In genomic region chr1:84690397-84691138, GRCh38 we compare ENCODE assay signal across 1 cellular context.
TF ChIP-seq lines count a peak whose summit lies in the region.

Gene SSX2IP, minus strand, starts transcription at chr1:84690461. Its CDS starts 19,242 bp downstream, at chr1:84671219.

TF ChIP-seq in K562, 482 proteins besides CTCF, POLR2A, EP300 and RAD21 (continued from another document and continues in another):
- TF ChIP-seq REST (CRISPR knock-in tag; IDR thresholded peaks at IDR 0.05; ENCODE audit: low read depth) = no peak
- no peak for TF ChIP-seq NFRKB (IDR thresholded peaks at IDR 0.05; ENCODE audit: low read depth)
- no peak for TF ChIP-seq KDM2B (CRISPR knock-in tag; IDR thresholded peaks at IDR 0.05)
- no peak; a peak in 1 of 4 replicates for TF ChIP-seq BCLAF1 (IDR thresholded peaks at IDR 0.05; ENCODE audit: borderline replicate concordance in 1 of 2, control insufficient read depth in 1 of 2, low read depth in 2 of 2, low read length in 1 of 2)
- no peak; the same call in 1 of the 2 replicates for TF ChIP-seq RB1 (IDR thresholded peaks at IDR 0.05; ENCODE audit: low read depth)
- TF ChIP-seq SMARCB1 (IDR thresholded peaks at IDR 0.05; ENCODE audit: insufficient read length, low read depth) = no peak
- peak; percentile 45 for TF ChIP-seq TBP (optimal IDR thresholded peaks at IDR 0.05; ENCODE audit: low read depth, low read length)
- TF ChIP-seq ZNF354B (CRISPR knock-in tag; IDR thresholded peaks at IDR 0.05) = no peak
- TF ChIP-seq NRF1 (conservative IDR thresholded peaks at IDR 0.05 in 1 of 2, IDR thresholded peaks at IDR 0.05 in 1 of 2) = peak; percentile 89 to 90
- TF ChIP-seq ZNF668 (CRISPR knock-in tag; IDR thresholded peaks at IDR 0.05) = no peak
- TF ChIP-seq RBM39 (optimal IDR thresholded peaks at IDR 0.05; ENCODE audit: low read depth, low read length) = no peak
- TF ChIP-seq HIVEP1 (CRISPR knock-in tag; IDR thresholded peaks at IDR 0.05) = no peak
- no peak for TF ChIP-seq ETV1 (tag; conservative IDR thresholded peaks at IDR 0.05; ENCODE audit: low read depth)
- no peak for TF ChIP-seq POLR2AphosphoS2 (IDR thresholded peaks at IDR 0.05; ENCODE audit: low read length)
- TF ChIP-seq ZNF583 (CRISPR knock-in tag; IDR thresholded peaks at IDR 0.05) = no peak
- no peak for TF ChIP-seq CBX2 (IDR thresholded peaks at IDR 0.05; ENCODE audit: insufficient read depth, low read length, poor library complexity, severe bottlenecking)
- TF ChIP-seq FOXK2 (conservative IDR thresholded peaks at IDR 0.05 in 1 of 2, IDR thresholded peaks at IDR 0.05 in 1 of 2; ENCODE audit: low read depth in 2 of 2) = 0 out of 4 replicates have a peak, but pooled peaks of 1 of the 2 experiments have one; percentile 26
- TF ChIP-seq PRPF4 (IDR thresholded peaks at IDR 0.05; ENCODE audit: insufficient read depth, low read depth, low read length, poor library complexity, severe bottlenecking) = no peak
- no peak for TF ChIP-seq THRA (IDR thresholded peaks at IDR 0.05)
- no peak for TF ChIP-seq CREB5 (CRISPR knock-in tag; IDR thresholded peaks at IDR 0.05)
- TF ChIP-seq SAFB (IDR thresholded peaks at IDR 0.05; ENCODE audit: borderline replicate concordance, low read depth, low read length) = no peak
- no peak for TF ChIP-seq ZNF282 (CRISPR knock-in tag; IDR thresholded peaks at IDR 0.05)
- no peak for TF ChIP-seq ZNF316 (IDR thresholded peaks at IDR 0.05)
- TF ChIP-seq HNRNPUL1 (IDR thresholded peaks at IDR 0.05; ENCODE audit: low read length) = no peak
- peak; percentile 44; the same call in 1 of the 2 replicates for TF ChIP-seq MYBL2 (IDR thresholded peaks at IDR 0.05; ENCODE audit: low read depth)
- no peak for TF ChIP-seq MYBL2 (CRISPR knock-in tag; IDR thresholded peaks at IDR 0.05; ENCODE audit: borderline replicate concordance)
- no peak for TF ChIP-seq MCM3 (IDR thresholded peaks at IDR 0.05)
- no peak for TF ChIP-seq RHOXF2B (CRISPR knock-in tag; conservative IDR thresholded peaks at IDR 0.05)
- TF ChIP-seq MYC (IDR thresholded peaks at IDR 0.05; ENCODE audit: low read depth, low read length) = peak; percentile 4; the same call in 1 of the 2 replicates
- peak; percentile 84 for TF ChIP-seq MYC (CRISPR knock-in tag; IDR thresholded peaks at IDR 0.05; ENCODE audit: borderline replicate concordance, low read depth)
- no peak; the same call in 1 of the 2 replicates for TF ChIP-seq NKRF (IDR thresholded peaks at IDR 0.05; ENCODE audit: borderline replicate concordance)
- TF ChIP-seq ZNF699 (CRISPR knock-in tag; IDR thresholded peaks at IDR 0.05; ENCODE audit: insufficient replicate concordance) = no peak
- no peak for TF ChIP-seq CEBPB (tag; IDR thresholded peaks at IDR 0.05)
- no peak for TF ChIP-seq ZBTB11 (CRISPR knock-in tag; IDR thresholded peaks at IDR 0.05)
- TF ChIP-seq RBM34 (IDR thresholded peaks at IDR 0.05; ENCODE audit: borderline replicate concordance, insufficient read depth, low read length) = no peak
- TF ChIP-seq FOXJ3 (CRISPR knock-in tag; IDR thresholded peaks at IDR 0.05) = no peak
- no peak for TF ChIP-seq ZBTB26 (CRISPR knock-in tag; IDR thresholded peaks at IDR 0.05)
- no peak for TF ChIP-seq ZNF655 (CRISPR knock-in tag; IDR thresholded peaks at IDR 0.05)
- TF ChIP-seq ZNF79 (CRISPR knock-in tag; IDR thresholded peaks at IDR 0.05; ENCODE audit: low read depth) = no peak
- TF ChIP-seq RFX7 (CRISPR knock-in tag; IDR thresholded peaks at IDR 0.05) = no peak
- TF ChIP-seq ZC3H8 (IDR thresholded peaks at IDR 0.05) = no peak
- TF ChIP-seq SRF (CRISPR knock-in tag; IDR thresholded peaks at IDR 0.05) = no peak
- TF ChIP-seq EP400 (IDR thresholded peaks at IDR 0.05) = peak; percentile 81
- no peak for TF ChIP-seq MCM7 (IDR thresholded peaks at IDR 0.05)
- TF ChIP-seq U2AF1 (optimal IDR thresholded peaks at IDR 0.05; ENCODE audit: low read depth, low read length) = no peak
- TF ChIP-seq CCNT2 (IDR thresholded peaks at IDR 0.05; ENCODE audit: borderline replicate concordance, extremely low read depth, insufficient read length, low read depth, low read length) = peak; percentile 94
